In genomic region chr5:93675458-93676450, GRCh38 we compare ENCODE assay signal across 11 cellular contexts.
A peak's percentile ranks its signal among the peaks of the same experiment; 100 is the strongest.
DNase-seq lines count a peak whose midpoint lies in the region; ATAC-seq lines count a peak whose summit lies in the region.
"Had no signal": no experiment of that assay in that cellular context is flagged by ENCODE, and none has a peak within 500 bp of the region (broad histone marks: within the 10 kb centered on the region; RNA-seq: fewer than 3 reads in every experiment).

No MANE protein-coding gene starts in this region.

- DNase-seq in SK-N-MC (ENCODE audit: low read depth, low spot score) = no peak
- no peak for DNase-seq in EL
- no peak for DNase-seq in activated T-cell treated with anti-CD3 and anti-CD28 coated beads, Interleukin-2, amount 50 U/mL, for 72 hours
- no peak for DNase-seq in SW 1271 (lab: John Stamatoyannopoulos, UW)
- DNase-seq in NCI-H2029 treated with DMSO at 0.1 percent for 48 hours (lab: John Stamatoyannopoulos, UW) = no peak
- DNase-seq: activated naive CD4-positive, alpha-beta T cell treated with Interleukin-2 at 50 U/mL for 16 hours; GOT3 had no signal

- ATAC-seq in GM18502 (IDR thresholded peaks at IDR 0.05; ENCODE audit: poor library complexity, unreplicated experiment) = peak; percentile 57
- peak; percentile 76 for ATAC-seq in GM21528 (IDR thresholded peaks at IDR 0.05; ENCODE audit: low FRiP score, unreplicated experiment)
- ATAC-seq in HG03432 (IDR thresholded peaks at IDR 0.05; ENCODE audit: unreplicated experiment) = peak; percentile 53
- ATAC-seq in activated T-cell treated with anti-CD3 and anti-CD28 coated beads, Interleukin-2, amount 50 U/mL, for 72 hours (replicated peaks in 1 of 2) = no peak

- H3K9me3 Mint-ChIP-seq in activated T-cell treated with anti-CD3 and anti-CD28 coated beads, Interleukin-2, amount 50 U/mL, for 72 hours = no peaks in the 10 kb centered on the region
- H3K9me3 Mint-ChIP-seq: memory B cell had no signal

- H3K4me3 Mint-ChIP-seq in activated T-cell treated with anti-CD3 and anti-CD28 coated beads, Interleukin-2, amount 50 U/mL, for 72 hours = no peak overlapping the region
- H3K4me3 Mint-ChIP-seq: memory B cell had no signal

- H3K27ac ChIP-seq in SK-N-MC = peak overlapping the region; percentile 60

- H3K4me1 Mint-ChIP-seq in activated T-cell treated with anti-CD3 and anti-CD28 coated beads, Interleukin-2, amount 50 U/mL, for 72 hours (ENCODE audit: low read depth) = no peaks in the 10 kb centered on the region

- peak overlapping the region; percentile 26 for H3K4me3 ChIP-seq in SK-N-MC

- H3K27ac Mint-ChIP-seq in activated T-cell treated with anti-CD3 and anti-CD28 coated beads, Interleukin-2, amount 50 U/mL, for 72 hours = no peak overlapping the region
- H3K27ac Mint-ChIP-seq: memory B cell had no signal

- no peaks in the 10 kb centered on the region for H3K9me3 ChIP-seq in SK-N-MC (ENCODE audit: low read depth, low read length)

- peaks cover 0 to 2% of the 10 kb centered on the region in 2 donors for H3K36me3 Mint-ChIP-seq in activated T-cell treated with anti-CD3 and anti-CD28 coated beads, Interleukin-2, amount 50 U/mL, for 72 hours (ENCODE audit: insufficient read depth in 2 of 2)

- no peaks in the 10 kb centered on the region for H3K27me3 Mint-ChIP-seq in activated T-cell treated with anti-CD3 and anti-CD28 coated beads, Interleukin-2, amount 50 U/mL, for 72 hours (ENCODE audit: low read depth)
- H3K27me3 Mint-ChIP-seq: memory B cell had no signal

- peak overlapping the region; percentile 8 for H3K9ac ChIP-seq in SK-N-MC (ENCODE audit: insufficient read length)

- H3K36me3 ChIP-seq in SK-N-MC (ENCODE audit: insufficient read depth, low read length) = no peaks in the 10 kb centered on the region

Comparison
In these comparisons a context has a peak if more than half of its experiments do, and no peak if none do; other contexts are left out.
1. ATAC-seq: peak in GM18502 (single experiment), GM21528 (single experiment) and HG03432 (single experiment); none in activated T-cell treated with anti-CD3 and anti-CD28 coated beads, Interleukin-2, amount 50 U/mL, for 72 hours (0 of 2).